In the genomic region with DNA sequence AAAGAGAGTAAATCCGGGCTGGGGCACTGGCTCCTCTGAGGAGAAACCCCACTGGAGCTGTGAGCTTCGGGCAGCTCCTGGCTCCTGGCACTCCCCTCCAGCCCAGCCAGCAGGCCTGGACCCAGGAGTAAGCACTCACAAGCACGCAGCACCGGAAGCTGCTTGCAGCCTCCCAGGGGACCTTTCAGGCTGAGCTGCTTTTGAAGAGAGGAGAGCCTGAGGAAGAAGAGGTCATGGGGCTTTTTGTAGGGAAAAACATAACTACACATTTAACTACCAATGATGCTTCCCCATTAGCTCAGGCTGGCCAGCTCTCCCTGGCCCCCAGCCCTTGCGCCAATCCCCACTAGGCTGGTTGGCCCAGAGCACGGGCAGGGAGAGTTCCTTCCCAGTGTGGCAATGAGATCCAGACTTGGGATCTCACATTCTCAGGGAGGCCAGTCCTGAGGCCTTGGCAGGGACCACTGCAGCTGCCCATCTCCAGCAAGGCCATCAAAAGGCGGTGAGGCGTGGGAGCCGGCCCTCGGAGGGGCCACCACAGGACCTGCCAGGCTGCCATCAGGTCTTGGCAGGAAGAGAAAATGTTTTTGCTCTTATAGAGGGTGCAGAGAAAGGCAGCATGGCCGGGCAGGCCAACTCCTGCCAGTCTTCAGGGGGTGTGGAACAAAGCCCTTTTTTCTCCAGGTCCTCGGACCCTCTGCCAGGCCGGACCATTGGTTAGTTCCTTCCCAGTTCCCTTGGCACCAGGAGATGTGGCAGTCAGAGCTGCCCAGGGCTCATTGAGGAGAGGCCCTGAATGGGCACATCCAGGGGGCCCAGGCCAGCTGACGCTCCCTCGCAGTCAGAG, we compare ENCODE assay signal across 10 cellular contexts. TPM values are rescaled to one million over a fixed set of nuclear protein-coding genes. Genes with fewer than 3 reads are reported as not detected.
DNase-seq lines count a peak whose midpoint lies in the region; ATAC-seq and TF ChIP-seq lines count a peak whose summit lies in the region.
"Had no signal": no experiment of that assay in that cellular context is flagged by ENCODE, and none has a peak within 500 bp of the region (broad histone marks: within the 10 kb centered on the region; RNA-seq: fewer than 3 reads in every experiment).

No MANE protein-coding gene starts in this region.

- H3K36me3 Mint-ChIP-seq in natural killer cell, result no peaks in the 10 kb centered on the region
- H3K36me3 Mint-ChIP-seq in activated T-helper 2 cell treated with anti-CD3 and anti-CD28 coated beads, Interferon-gamma antibody, Interleukin-2, Interleukin-4, amounts not matched to agents 10 μg/mL and 5 μg/mL and 100 μg/mL, durations not matched to agents 14 hours and 24 hours and 36 hours (ENCODE audit: low read depth), result no peaks in the 10 kb centered on the region
- H3K36me3 Mint-ChIP-seq: immature natural killer cell had no signal

- no peaks in the 10 kb centered on the region for H3K36me3 ChIP-seq in esophagus muscularis mucosa

- no peaks in the 10 kb centered on the region for H3K9me3 ChIP-seq in esophagus muscularis mucosa

- TF ChIP-seq CTCF in fibroblast of pulmonary artery (IDR thresholded peaks at IDR 0.05; ENCODE audit: low read length, missing control alignments) (no peak), esophagus muscularis mucosa (IDR thresholded peaks at IDR 0.05) (no peak), natural killer cell (IDR thresholded peaks at IDR 0.05) (no peak)

- intact Hi-C loops in esophagus muscularis mucosa (cut with DNase I) (no loop called here), natural killer cell (cut with micrococcal nuclease) (no loop called here)
- intact Hi-C loops in activated T-helper 2 cell treated with anti-CD3 and anti-CD28 coated beads, Interferon-gamma antibody, Interleukin-2, Interleukin-4, amounts not matched to agents 10 μg/mL and 5 μg/mL and 100 μg/mL, durations not matched to agents 14 hours and 24 hours and 36 hours (cut with micrococcal nuclease), result no loop called here

- peaks cover 0 to 3% of the 10 kb centered on the region in 2 donors for H3K27me3 Mint-ChIP-seq in natural killer cell (ENCODE audit: low read depth in 2 of 2)
- H3K27me3 Mint-ChIP-seq in activated T-helper 2 cell treated with anti-CD3 and anti-CD28 coated beads, Interferon-gamma antibody, Interleukin-2, Interleukin-4, amounts not matched to agents 10 μg/mL and 5 μg/mL and 100 μg/mL, durations not matched to agents 14 hours and 24 hours and 36 hours (ENCODE audit: low read depth), result peaks cover 2% of the 10 kb centered on the region

- no peaks in the 10 kb centered on the region for H3K27me3 ChIP-seq in esophagus muscularis mucosa

- H3K9me3 Mint-ChIP-seq in natural killer cell, result no peaks in the 10 kb centered on the region
- H3K9me3 Mint-ChIP-seq in activated T-helper 2 cell treated with anti-CD3 and anti-CD28 coated beads, Interferon-gamma antibody, Interleukin-2, Interleukin-4, amounts not matched to agents 10 μg/mL and 5 μg/mL and 100 μg/mL, durations not matched to agents 14 hours and 24 hours and 36 hours, result no peaks in the 10 kb centered on the region
- H3K9me3 Mint-ChIP-seq: immature natural killer cell had no signal

- TF ChIP-seq POLR2A in esophagus muscularis mucosa (IDR thresholded peaks at IDR 0.05; ENCODE audit: low read depth), result no peak

- ATAC-seq in natural killer cell, result no peak

- H3K4me1 ChIP-seq in esophagus muscularis mucosa, result peaks cover 0 to 3% (median 0%) of the 10 kb centered on the region in 4 donors

- H3K27ac Mint-ChIP-seq in natural killer cell, result no peak overlapping the region
- no peak overlapping the region for H3K27ac Mint-ChIP-seq in activated T-helper 2 cell treated with anti-CD3 and anti-CD28 coated beads, Interferon-gamma antibody, Interleukin-2, Interleukin-4, amounts not matched to agents 10 μg/mL and 5 μg/mL and 100 μg/mL, durations not matched to agents 14 hours and 24 hours and 36 hours
- H3K27ac Mint-ChIP-seq: immature natural killer cell had no signal

- H3K27ac ChIP-seq in esophagus muscularis mucosa (replicated peaks in 1 of 4), result peak overlapping the region in 1 of 4 donors; percentile 27

- peak; percentile 1 for DNase-seq in DMS153 treated with DMSO at 0.1 percent for 48 hours (lab: John Stamatoyannopoulos, UW; ENCODE audit: unreplicated experiment)
- peak; percentile 1 for DNase-seq in NCI-H2171 (lab: John Stamatoyannopoulos, UW)
- DNase-seq in fibroblast of pulmonary artery (ENCODE audit: low read depth), result peak; percentile 68
- DNase-seq in pons (ENCODE audit: low spot score), result peak; percentile 62
- no peak for DNase-seq in NCI-H2029 treated with DMSO at 0.1 percent for 48 hours (lab: John Stamatoyannopoulos, UW)
- no peak for DNase-seq in esophagus muscularis mucosa (ENCODE audit: extremely low spot score)
- DNase-seq in natural killer cell, result no peak
- DNase-seq in activated T-helper 2 cell treated with anti-CD3 and anti-CD28 coated beads, Interferon-gamma antibody, Interleukin-2, Interleukin-4, amounts not matched to agents 10 μg/mL and 5 μg/mL and 100 μg/mL, durations not matched to agents 14 hours and 24 hours and 36 hours (ENCODE audit: low spot score), result no peak
- DNase-seq: immature natural killer cell, SHP77 treated with DMSO at 0.1 percent for 48 hours had no signal

- 79% methylated on average over 13 of the region's 15 CpGs for WGBS in esophagus muscularis mucosa

- no peaks in the 10 kb centered on the region for H3K4me1 Mint-ChIP-seq in natural killer cell
- no peaks in the 10 kb centered on the region for H3K4me1 Mint-ChIP-seq in activated T-helper 2 cell treated with anti-CD3 and anti-CD28 coated beads, Interferon-gamma antibody, Interleukin-2, Interleukin-4, amounts not matched to agents 10 μg/mL and 5 μg/mL and 100 μg/mL, durations not matched to agents 14 hours and 24 hours and 36 hours (ENCODE audit: low read depth)
- H3K4me1 Mint-ChIP-seq: immature natural killer cell had no signal

- H3K4me3 ChIP-seq in fibroblast of pulmonary artery (replicated peaks; ENCODE audit: low read depth, low read length), result no peak overlapping the region
- no peak overlapping the region for H3K4me3 ChIP-seq in esophagus muscularis mucosa

- TF ChIP-seq EP300 in esophagus muscularis mucosa (IDR thresholded peaks at IDR 0.05), result no peak

- H3K4me3 Mint-ChIP-seq in natural killer cell, result no peak overlapping the region
- H3K4me3 Mint-ChIP-seq in activated T-helper 2 cell treated with anti-CD3 and anti-CD28 coated beads, Interferon-gamma antibody, Interleukin-2, Interleukin-4, amounts not matched to agents 10 μg/mL and 5 μg/mL and 100 μg/mL, durations not matched to agents 14 hours and 24 hours and 36 hours (ENCODE audit: low read depth), result no peak overlapping the region
- H3K4me3 Mint-ChIP-seq: immature natural killer cell had no signal

RNA-seq across cellular contexts. Expression of gene MFGE8, which starts 41.5 kb away (rescaled TPM):
- total RNA-seq in esophagus muscularis mucosa (100 to 1,000 TPM; 355 to 614 (median 564) TPM), natural killer cell (100 to 1,000 TPM in 1 of 3 donors, 10 to 100 TPM in 2; 39.0 to 110 (median 72.5) TPM)
- 13.4 and 13.7 TPM in 2 replicates for total RNA-seq in activated T-helper 2 cell treated with anti-CD3 and anti-CD28 coated beads, Interferon-gamma antibody, Interleukin-2, Interleukin-4, amounts not matched to agents 10 μg/mL and 5 μg/mL and 100 μg/mL, durations not matched to agents 14 hours and 24 hours and 36 hours

RNA-seq across cellular contexts. Expression of gene HAPLN3, which starts 59.3 kb away (rescaled TPM):
- 10 to 100 TPM in 2 of 4 donors, 1 to 10 TPM in 2; 5.0 to 13.4 (median 9.9) TPM for total RNA-seq in esophagus muscularis mucosa
- 10 to 100 TPM; 10.1 to 10.8 (median 10.4) TPM for total RNA-seq in natural killer cell
- 68.1 and 71.4 TPM in 2 replicates for total RNA-seq in activated T-helper 2 cell treated with anti-CD3 and anti-CD28 coated beads, Interferon-gamma antibody, Interleukin-2, Interleukin-4, amounts not matched to agents 10 μg/mL and 5 μg/mL and 100 μg/mL, durations not matched to agents 14 hours and 24 hours and 36 hours

Comparison
In these comparisons a context has a peak if more than half of its experiments do, and no peak if none do; other contexts are left out.
1. DNase-seq: peak in DMS153 treated with DMSO at 0.1 percent for 48 hours (single experiment), NCI-H2171 (single experiment), fibroblast of pulmonary artery (single experiment) and pons (single experiment); none in NCI-H2029 treated with DMSO at 0.1 percent for 48 hours (single experiment), esophagus muscularis mucosa (single experiment), natural killer cell (single experiment) and activated T-helper 2 cell treated with anti-CD3 and anti-CD28 coated beads, Interferon-gamma antibody, Interleukin-2, Interleukin-4, amounts not matched to agents 10 μg/mL and 5 μg/mL and 100 μg/mL, durations not matched to agents 14 hours and 24 hours and 36 hours (single experiment).